In the genomic region with DNA sequence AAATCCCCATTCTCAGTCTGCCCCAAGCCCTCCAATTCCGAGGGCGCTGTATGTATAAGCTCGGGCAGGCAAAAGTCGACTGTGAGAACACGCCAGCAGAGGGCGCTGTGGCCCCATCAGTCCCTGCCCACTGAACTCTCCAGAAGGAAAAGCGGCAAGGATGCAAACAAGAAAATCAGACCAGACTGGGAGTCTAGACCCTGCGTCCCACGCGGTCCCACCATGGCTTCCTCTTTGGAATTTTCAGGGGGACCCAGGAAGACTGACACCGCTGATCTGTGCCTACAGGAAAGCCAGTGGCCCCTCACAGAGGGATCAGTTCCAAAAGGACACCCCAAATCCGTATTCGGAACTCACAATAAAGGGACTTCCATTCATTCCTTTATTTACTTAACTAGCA, we compare ENCODE assay signal across 1 cellular context.
TF ChIP-seq lines count a peak whose summit lies in the region.

No MANE protein-coding gene starts in this region.

TF ChIP-seq in WTC11, 78 proteins besides CTCF, POLR2A, EP300 and RAD21 (continued from another document):
- TF ChIP-seq, protein P1, sequence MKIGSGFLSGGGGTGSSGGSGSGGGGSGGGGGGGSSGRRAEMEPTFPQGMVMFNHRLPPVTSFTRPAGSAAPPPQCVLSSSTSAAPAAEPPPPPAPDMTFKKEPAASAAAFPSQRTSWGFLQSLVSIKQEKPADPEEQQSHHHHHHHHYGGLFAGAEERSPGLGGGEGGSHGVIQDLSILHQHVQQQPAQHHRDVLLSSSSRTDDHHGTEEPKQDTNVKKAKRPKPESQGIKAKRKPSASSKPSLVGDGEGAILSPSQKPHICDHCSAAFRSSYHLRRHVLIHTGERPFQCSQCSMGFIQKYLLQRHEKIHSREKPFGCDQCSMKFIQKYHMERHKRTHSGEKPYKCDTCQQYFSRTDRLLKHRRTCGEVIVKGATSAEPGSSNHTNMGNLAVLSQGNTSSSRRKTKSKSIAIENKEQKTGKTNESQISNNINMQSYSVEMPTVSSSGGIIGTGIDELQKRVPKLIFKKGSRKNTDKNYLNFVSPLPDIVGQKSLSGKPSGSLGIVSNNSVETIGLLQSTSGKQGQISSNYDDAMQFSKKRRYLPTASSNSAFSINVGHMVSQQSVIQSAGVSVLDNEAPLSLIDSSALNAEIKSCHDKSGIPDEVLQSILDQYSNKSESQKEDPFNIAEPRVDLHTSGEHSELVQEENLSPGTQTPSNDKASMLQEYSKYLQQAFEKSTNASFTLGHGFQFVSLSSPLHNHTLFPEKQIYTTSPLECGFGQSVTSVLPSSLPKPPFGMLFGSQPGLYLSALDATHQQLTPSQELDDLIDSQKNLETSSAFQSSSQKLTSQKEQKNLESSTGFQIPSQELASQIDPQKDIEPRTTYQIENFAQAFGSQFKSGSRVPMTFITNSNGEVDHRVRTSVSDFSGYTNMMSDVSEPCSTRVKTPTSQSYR (CRISPR knock-in tag; IDR thresholded peaks at IDR 0.05) = no peak
- no peak for TF ChIP-seq ZNF396 (CRISPR knock-in tag; IDR thresholded peaks at IDR 0.05; ENCODE audit: borderline replicate concordance)
- TF ChIP-seq RORB (CRISPR knock-in tag; IDR thresholded peaks at IDR 0.05) = no peak
- no peak for TF ChIP-seq ATF1 (CRISPR knock-in tag; IDR thresholded peaks at IDR 0.05)
- 0 out of 2 replicates have a peak, but pooled peaks have one; percentile 40 for TF ChIP-seq FOXK1 (CRISPR knock-in tag; IDR thresholded peaks at IDR 0.05)
- TF ChIP-seq, protein P2, sequence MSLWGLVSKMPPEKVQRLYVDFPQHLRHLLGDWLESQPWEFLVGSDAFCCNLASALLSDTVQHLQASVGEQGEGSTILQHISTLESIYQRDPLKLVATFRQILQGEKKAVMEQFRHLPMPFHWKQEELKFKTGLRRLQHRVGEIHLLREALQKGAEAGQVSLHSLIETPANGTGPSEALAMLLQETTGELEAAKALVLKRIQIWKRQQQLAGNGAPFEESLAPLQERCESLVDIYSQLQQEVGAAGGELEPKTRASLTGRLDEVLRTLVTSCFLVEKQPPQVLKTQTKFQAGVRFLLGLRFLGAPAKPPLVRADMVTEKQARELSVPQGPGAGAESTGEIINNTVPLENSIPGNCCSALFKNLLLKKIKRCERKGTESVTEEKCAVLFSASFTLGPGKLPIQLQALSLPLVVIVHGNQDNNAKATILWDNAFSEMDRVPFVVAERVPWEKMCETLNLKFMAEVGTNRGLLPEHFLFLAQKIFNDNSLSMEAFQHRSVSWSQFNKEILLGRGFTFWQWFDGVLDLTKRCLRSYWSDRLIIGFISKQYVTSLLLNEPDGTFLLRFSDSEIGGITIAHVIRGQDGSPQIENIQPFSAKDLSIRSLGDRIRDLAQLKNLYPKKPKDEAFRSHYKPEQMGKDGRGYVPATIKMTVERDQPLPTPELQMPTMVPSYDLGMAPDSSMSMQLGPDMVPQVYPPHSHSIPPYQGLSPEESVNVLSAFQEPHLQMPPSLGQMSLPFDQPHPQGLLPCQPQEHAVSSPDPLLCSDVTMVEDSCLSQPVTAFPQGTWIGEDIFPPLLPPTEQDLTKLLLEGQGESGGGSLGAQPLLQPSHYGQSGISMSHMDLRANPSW (CRISPR knock-in tag; conservative IDR thresholded peaks at IDR 0.05; ENCODE audit: low read depth) = no peak
